12 cellular contexts compared by ENCODE assay signal in the genomic region with DNA sequence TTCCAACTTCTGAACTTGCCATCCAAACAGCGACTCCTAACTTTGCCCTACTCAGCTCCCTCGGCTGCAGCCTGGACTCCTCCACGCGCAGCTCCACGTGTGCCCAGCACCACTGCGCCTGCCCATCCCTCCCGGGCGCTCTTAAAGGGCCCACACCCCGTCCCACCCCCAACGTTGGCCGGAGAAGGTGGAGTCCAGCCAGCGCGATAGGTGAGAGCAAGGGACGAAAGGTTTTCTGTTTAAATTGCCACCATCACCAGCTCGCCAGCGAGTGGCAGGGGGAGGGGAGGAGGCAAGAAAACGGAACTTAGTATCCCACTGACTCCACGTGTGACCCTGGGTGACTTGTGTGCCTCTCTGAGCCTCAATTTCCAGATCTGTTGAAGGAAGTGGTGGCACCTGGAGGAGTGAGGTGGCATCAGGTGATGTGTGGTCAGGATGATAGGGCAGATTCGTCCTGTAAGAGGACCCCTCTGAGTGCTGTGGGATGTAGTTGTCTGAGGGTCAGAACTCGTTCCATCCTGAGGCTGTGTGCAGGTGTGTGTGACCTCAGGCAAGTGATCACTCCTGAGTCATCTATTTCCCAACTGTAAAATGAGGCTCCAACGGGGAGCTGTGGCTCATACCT. TPM values are rescaled to one million over a fixed set of nuclear protein-coding genes. Genes with fewer than 3 reads are reported as not detected.
DNase-seq lines count a peak whose midpoint lies in the region; ATAC-seq and TF ChIP-seq lines count a peak whose summit lies in the region.
"Had no signal": no experiment of that assay in that cellular context is flagged by ENCODE, and none has a peak within 500 bp of the region (broad histone marks: within the 10 kb centered on the region; RNA-seq: fewer than 3 reads in every experiment).

No MANE protein-coding gene starts in this region.

- peak overlapping the region; percentile 53 for H3K4me3 Mint-ChIP-seq in activated naive CD8-positive, alpha-beta T cell treated with anti-CD3 and anti-CD28 coated beads, Interleukin-2, amount 50 U/mL, for 24 hours
- H3K4me3 Mint-ChIP-seq: mesothelial cell of epicardium had no signal

- H3K27me3 ChIP-seq in right atrium auricular region (no peaks in the 10 kb centered on the region), left lung (no peaks in the 10 kb centered on the region), thyroid gland (no peaks in the 10 kb centered on the region)

- ATAC-seq in left cardiac atrium (peak; percentile 47 to 64), left lung (peak; percentile 69), HG02870 (IDR thresholded peaks at IDR 0.05; ENCODE audit: unreplicated experiment) (no peak)
- no peak for ATAC-seq in activated naive CD8-positive, alpha-beta T cell treated with anti-CD3 and anti-CD28 coated beads, Interleukin-2, amount 50 U/mL, for 24 hours

- H3K36me3 ChIP-seq in right atrium auricular region (no peaks in the 10 kb centered on the region), left lung (no peaks in the 10 kb centered on the region), thyroid gland (no peaks in the 10 kb centered on the region)

- 27 to 30% methylated on average over 21 of the region's 21 CpGs for WGBS in thyroid gland, 2 donors

- no peaks in the 10 kb centered on the region for H3K36me3 Mint-ChIP-seq in activated naive CD8-positive, alpha-beta T cell treated with anti-CD3 and anti-CD28 coated beads, Interleukin-2, amount 50 U/mL, for 24 hours (ENCODE audit: low read depth)
- H3K36me3 Mint-ChIP-seq: CD4-positive, alpha-beta memory T cell; mesothelial cell of epicardium had no signal

- TF ChIP-seq POLR2A in thyroid gland (IDR thresholded peaks at IDR 0.05): no peak

- H3K4me3 ChIP-seq in right atrium auricular region (no peak overlapping the region), left lung (no peak overlapping the region), thyroid gland (replicated peaks in 1 of 3) (no peak overlapping the region)

- peaks cover 4% of the 10 kb centered on the region for H3K27me3 Mint-ChIP-seq in activated naive CD8-positive, alpha-beta T cell treated with anti-CD3 and anti-CD28 coated beads, Interleukin-2, amount 50 U/mL, for 24 hours

- no peaks in the 10 kb centered on the region for H3K9me3 ChIP-seq in right atrium auricular region
- H3K9me3 ChIP-seq in left lung: no peaks in the 10 kb centered on the region
- no peaks in the 10 kb centered on the region for H3K9me3 ChIP-seq in thyroid gland

- no peaks in the 10 kb centered on the region for H3K9me3 Mint-ChIP-seq in activated naive CD8-positive, alpha-beta T cell treated with anti-CD3 and anti-CD28 coated beads, Interleukin-2, amount 50 U/mL, for 24 hours
- H3K9me3 Mint-ChIP-seq: CD4-positive, alpha-beta memory T cell; mesothelial cell of epicardium had no signal

- no peak for TF ChIP-seq CTCF in right atrium auricular region (IDR thresholded peaks at IDR 0.05)
- no peak for TF ChIP-seq CTCF in left lung (IDR thresholded peaks at IDR 0.05)
- TF ChIP-seq CTCF in thyroid gland (IDR thresholded peaks at IDR 0.05): no peak

- DNase-seq in left cardiac atrium (no peak), right atrium auricular region (ENCODE audit: low spot score) (no peak), left lung (no peak), thyroid gland (peak; percentile 32 to 40), NCI-H2227 (lab: John Stamatoyannopoulos, UW; ENCODE audit: unreplicated experiment) (no peak), DMS79 (lab: John Stamatoyannopoulos, UW) (no peak)
- no peak for DNase-seq in activated naive CD8-positive, alpha-beta T cell treated with anti-CD3 and anti-CD28 coated beads, Interleukin-2, amount 50 U/mL, for 24 hours
- DNase-seq: activated naive CD4-positive, alpha-beta T cell; CD4-positive, alpha-beta memory T cell; T1000 had no signal

- H3K27ac ChIP-seq in right atrium auricular region (no peak overlapping the region), left lung (no peak overlapping the region), thyroid gland (no peak overlapping the region)

- no peak overlapping the region for H3K27ac Mint-ChIP-seq in activated naive CD8-positive, alpha-beta T cell treated with anti-CD3 and anti-CD28 coated beads, Interleukin-2, amount 50 U/mL, for 24 hours
- H3K27ac Mint-ChIP-seq: CD4-positive, alpha-beta memory T cell; mesothelial cell of epicardium had no signal

- H3K4me1 ChIP-seq in right atrium auricular region (peaks cover 0 to 23% of the 10 kb centered on the region in 2 donors), left lung (peaks cover 0 to 9% of the 10 kb centered on the region in 2 donors), thyroid gland (peaks cover 0 to 8% of the 10 kb centered on the region in 2 donors)

- peaks cover 13% of the 10 kb centered on the region for H3K4me1 Mint-ChIP-seq in activated naive CD8-positive, alpha-beta T cell treated with anti-CD3 and anti-CD28 coated beads, Interleukin-2, amount 50 U/mL, for 24 hours
- H3K4me1 Mint-ChIP-seq: mesothelial cell of epicardium had no signal

- intact Hi-C loops in left cardiac atrium (cut with DNase I): loop anchor here (2.0 to 10.0 kb wide), 4 partner anchors 53 to 256 kb away; partner anchors contain the start of gene FAM222A (in 1 of the 2)
- intact Hi-C loops in left lung (cut with DNase I): loop anchor here (10.0 kb wide), 2 partner anchors 179 to 259 kb away; no protein-coding TSS in a partner anchor
- intact Hi-C loops in thyroid gland (cut with DNase I): loop anchor here (2.0 to 5.0 kb wide), 3 partner anchors 176 to 351 kb away; no protein-coding TSS in a partner anchor

RNA-seq across cellular contexts. Expression of gene TRPV4, which starts 59.7 kb away (rescaled TPM):
- total RNA-seq in left cardiac atrium: 1 to 10 TPM; 1.0 to 1.2 TPM
- total RNA-seq in right atrium auricular region: under 1 TPM; 0.59 to 0.90 TPM
- 1 to 10 TPM; 2.2 to 3.2 TPM for total RNA-seq in left lung
- total RNA-seq in thyroid gland: 1 to 10 TPM in 2 of 4 donors, under 1 TPM in 1, not detected in 1; 0.39 to 1.6 (median 1.3) TPM

RNA-seq across cellular contexts. Expression of gene FAM222A, which starts 59.9 kb away (rescaled TPM):
- total RNA-seq in left cardiac atrium: 10 to 100 TPM; 14.5 to 21.8 TPM
- 10 to 100 TPM; 23.6 to 32.4 TPM for total RNA-seq in right atrium auricular region
- 1 to 10 TPM; 2.9 to 3.1 TPM for total RNA-seq in left lung
- 1 to 10 TPM; 1.3 to 3.8 (median 1.9) TPM for total RNA-seq in thyroid gland

Comparison
In these comparisons a context has a peak if more than half of its experiments do, and no peak if none do; other contexts are left out.
1. ATAC-seq: peak in left cardiac atrium (2 of 2) and left lung (single experiment); none in activated naive CD8-positive, alpha-beta T cell treated with anti-CD3 and anti-CD28 coated beads, Interleukin-2, amount 50 U/mL, for 24 hours (single experiment) and HG02870 (single experiment).
2. DNase-seq: peak in thyroid gland (2 of 2); none in left cardiac atrium (single experiment), right atrium auricular region (single experiment), activated naive CD8-positive, alpha-beta T cell treated with anti-CD3 and anti-CD28 coated beads, Interleukin-2, amount 50 U/mL, for 24 hours (single experiment), left lung (0 of 2), NCI-H2227 (single experiment) and DMS79 (single experiment).